In the genomic region with DNA sequence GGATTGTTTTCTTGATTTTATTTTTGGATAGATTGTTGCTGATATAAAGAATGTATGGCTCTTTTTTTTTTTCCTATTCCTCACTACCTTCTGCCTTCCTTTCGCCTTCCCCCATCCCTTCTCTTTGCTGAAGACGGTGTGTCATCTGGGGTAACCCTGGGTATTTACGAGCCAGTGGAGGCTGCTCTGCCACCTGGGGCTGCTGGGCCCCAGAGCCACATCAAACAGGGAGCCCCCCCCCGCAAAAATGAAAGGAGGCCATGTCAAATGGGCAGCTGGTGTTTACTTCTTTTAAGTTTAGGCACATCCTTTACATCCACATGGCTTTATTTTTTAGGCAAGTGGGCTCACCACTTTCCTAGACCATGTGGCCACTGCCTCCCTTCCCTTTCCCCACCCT, we compare ENCODE assay signal across 1 cellular context.
TF ChIP-seq lines count a peak whose summit lies in the region.

No MANE protein-coding gene starts in this region.

TF ChIP-seq in IMR-90, 13 proteins besides CTCF, POLR2A, EP300 and RAD21:
- no peak for TF ChIP-seq CHD1 (IDR thresholded peaks at IDR 0.05; ENCODE audit: low read depth, low read length)
- TF ChIP-seq, protein P1, sequence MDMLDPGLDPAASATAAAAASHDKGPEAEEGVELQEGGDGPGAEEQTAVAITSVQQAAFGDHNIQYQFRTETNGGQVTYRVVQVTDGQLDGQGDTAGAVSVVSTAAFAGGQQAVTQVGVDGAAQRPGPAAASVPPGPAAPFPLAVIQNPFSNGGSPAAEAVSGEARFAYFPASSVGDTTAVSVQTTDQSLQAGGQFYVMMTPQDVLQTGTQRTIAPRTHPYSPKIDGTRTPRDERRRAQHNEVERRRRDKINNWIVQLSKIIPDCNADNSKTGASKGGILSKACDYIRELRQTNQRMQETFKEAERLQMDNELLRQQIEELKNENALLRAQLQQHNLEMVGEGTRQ (IDR thresholded peaks at IDR 0.05; ENCODE audit: low read depth, low read length) = no peak
- no peak for TF ChIP-seq BHLHE40 (IDR thresholded peaks at IDR 0.05; ENCODE audit: low read depth, low read length)
- TF ChIP-seq FOS (IDR thresholded peaks at IDR 0.05; ENCODE audit: low read depth, low read length) = no peak
- no peak for TF ChIP-seq RFX5 (IDR thresholded peaks at IDR 0.05; ENCODE audit: low read depth, low read length)
- no peak for TF ChIP-seq NFE2L2 (IDR thresholded peaks at IDR 0.05; ENCODE audit: low read depth, low read length)
- no peak for TF ChIP-seq RCOR1 (IDR thresholded peaks at IDR 0.05; ENCODE audit: insufficient replicate concordance, low read length)
- no peak for TF ChIP-seq SMC3 (IDR thresholded peaks at IDR 0.05; ENCODE audit: low read depth, low read length)
- no peak for TF ChIP-seq CEBPB (IDR thresholded peaks at IDR 0.05; ENCODE audit: low read depth, low read length)
